Comparison of ENCODE assay signal across 19 cellular contexts in genomic region chr10:128578766-128579165, GRCh38.
DNase-seq lines count a peak whose midpoint lies in the region; ATAC-seq and TF ChIP-seq lines count a peak whose summit lies in the region.
"Had no signal": no experiment of that assay in that cellular context is flagged by ENCODE, and none has a peak within 500 bp of the region (broad histone marks: within the 10 kb centered on the region; RNA-seq: fewer than 3 reads in every experiment).

No MANE protein-coding gene starts in this region.

- peak; percentile 38 for DNase-seq in activated CD4-positive, alpha-beta T cell treated with anti-CD3 and anti-CD28 coated beads, Interleukin-2, amount 10 ng/mL, durations not matched to agents 24 days and 14 days
- DNase-seq in activated CD4-positive, alpha-beta T cell treated with anti-CD3 and anti-CD28 coated beads for 1 hour: no peak
- peak; percentile 85 for DNase-seq in esophagus muscularis mucosa (ENCODE audit: extremely low spot score)
- no peak for DNase-seq in type B pancreatic cell (ENCODE audit: extremely low spot score, unreplicated experiment)
- DNase-seq in occipital lobe (lab: John Stamatoyannopoulos, UW): no peak
- no peak for DNase-seq in nephron progenitor cell
- DNase-seq: AML-193; CD4-positive, alpha-beta memory T cell; DMS153; DMS79; GDM1; HCEC 1CT had no signal

- H3K4me1 Mint-ChIP-seq in activated CD4-positive, alpha-beta T cell treated with anti-CD3 and anti-CD28 coated beads, Interleukin-2, amount 10 ng/mL, durations not matched to agents 24 days and 14 days: no peaks in the 10 kb centered on the region
- H3K4me1 Mint-ChIP-seq in nephron (peaks cover 58% of the 10 kb centered on the region), type B pancreatic cell (ENCODE audit: unreplicated experiment) (peaks cover 45% of the 10 kb centered on the region), nephron progenitor cell (peaks cover 33% of the 10 kb centered on the region)
- H3K4me1 Mint-ChIP-seq: CD14-positive monocyte; CD4-positive, alpha-beta memory T cell had no signal

- H3K36me3 Mint-ChIP-seq in activated CD4-positive, alpha-beta T cell treated with anti-CD3 and anti-CD28 coated beads, Interleukin-2, amount 10 ng/mL, durations not matched to agents 24 days and 14 days (ENCODE audit: low read depth): no peaks in the 10 kb centered on the region
- H3K36me3 Mint-ChIP-seq in nephron (ENCODE audit: low read depth): no peaks in the 10 kb centered on the region
- no peaks in the 10 kb centered on the region for H3K36me3 Mint-ChIP-seq in type B pancreatic cell
- no peaks in the 10 kb centered on the region for H3K36me3 Mint-ChIP-seq in nephron progenitor cell (ENCODE audit: low read depth)
- H3K36me3 Mint-ChIP-seq: CD14-positive monocyte; CD4-positive, alpha-beta memory T cell had no signal

- no peaks in the 10 kb centered on the region for H3K9me3 Mint-ChIP-seq in activated CD4-positive, alpha-beta T cell treated with anti-CD3 and anti-CD28 coated beads, Interleukin-2, amount 10 ng/mL, durations not matched to agents 24 days and 14 days
- H3K9me3 Mint-ChIP-seq in nephron (no peaks in the 10 kb centered on the region), type B pancreatic cell (peaks cover 12% of the 10 kb centered on the region), nephron progenitor cell (no peaks in the 10 kb centered on the region)
- H3K9me3 Mint-ChIP-seq: CD4-positive, alpha-beta memory T cell had no signal

- intact Hi-C loops in activated CD4-positive, alpha-beta T cell treated with anti-CD3 and anti-CD28 coated beads, Interleukin-2, amount 10 ng/mL, durations not matched to agents 24 days and 14 days (cut with micrococcal nuclease): no loop called here
- intact Hi-C loops in esophagus muscularis mucosa (cut with DNase I): no loop called here

- no peaks in the 10 kb centered on the region for H3K4me1 ChIP-seq in esophagus muscularis mucosa
- H3K4me1 ChIP-seq: A549, BLaER1 had no signal

- no peaks in the 10 kb centered on the region for H3K27me3 ChIP-seq in esophagus muscularis mucosa
- H3K27me3 ChIP-seq: BLaER1 had no signal

- no peaks in the 10 kb centered on the region for H3K27me3 Mint-ChIP-seq in activated CD4-positive, alpha-beta T cell treated with anti-CD3 and anti-CD28 coated beads, Interleukin-2, amount 10 ng/mL, durations not matched to agents 24 days and 14 days
- H3K27me3 Mint-ChIP-seq in nephron (ENCODE audit: low read depth) (peaks cover 8% of the 10 kb centered on the region), type B pancreatic cell (peaks cover 46% of the 10 kb centered on the region), nephron progenitor cell (ENCODE audit: low read depth, poor library complexity) (peaks cover 15% of the 10 kb centered on the region)
- H3K27me3 Mint-ChIP-seq: CD4-positive, alpha-beta memory T cell had no signal

- H3K36me3 ChIP-seq in esophagus muscularis mucosa: no peaks in the 10 kb centered on the region
- H3K36me3 ChIP-seq: BLaER1 had no signal

- H3K4me3 ChIP-seq in esophagus muscularis mucosa: no peak overlapping the region
- H3K4me3 ChIP-seq: A549, BLaER1 had no signal

- 95% methylated on average over 5 of the region's 5 CpGs for WGBS in esophagus muscularis mucosa

- no peak for TF ChIP-seq POLR2A in esophagus muscularis mucosa (IDR thresholded peaks at IDR 0.05; ENCODE audit: low read depth)

- no peak for ATAC-seq in HG03095 (IDR thresholded peaks at IDR 0.05; ENCODE audit: unreplicated experiment)
- ATAC-seq: A549, HepG2 had no signal

- no peaks in the 10 kb centered on the region for H3K9me3 ChIP-seq in esophagus muscularis mucosa
- H3K9me3 ChIP-seq: A549, BLaER1 had no signal

- H3K4me3 Mint-ChIP-seq in activated CD4-positive, alpha-beta T cell treated with anti-CD3 and anti-CD28 coated beads, Interleukin-2, amount 10 ng/mL, durations not matched to agents 24 days and 14 days: no peak overlapping the region
- H3K4me3 Mint-ChIP-seq in nephron (no peak overlapping the region), type B pancreatic cell (no peak overlapping the region), nephron progenitor cell (no peak overlapping the region)
- H3K4me3 Mint-ChIP-seq: CD14-positive monocyte; CD4-positive, alpha-beta memory T cell had no signal

- TF ChIP-seq CTCF in esophagus muscularis mucosa (IDR thresholded peaks at IDR 0.05) (no peak), nephron (IDR thresholded peaks at IDR 0.05; ENCODE audit: unreplicated experiment in 3 of 3) (no peak), type B pancreatic cell (conservative IDR thresholded peaks at IDR 0.05) (no peak), nephron progenitor cell (IDR thresholded peaks at IDR 0.05) (no peak)

- TF ChIP-seq EP300 in esophagus muscularis mucosa (IDR thresholded peaks at IDR 0.05): no peak

- no peak overlapping the region for H3K27ac ChIP-seq in esophagus muscularis mucosa (replicated peaks in 1 of 4)
- H3K27ac ChIP-seq: 22Rv1, A549, BLaER1 had no signal

- H3K27ac Mint-ChIP-seq in activated CD4-positive, alpha-beta T cell treated with anti-CD3 and anti-CD28 coated beads, Interleukin-2, amount 10 ng/mL, durations not matched to agents 24 days and 14 days: no peak overlapping the region
- H3K27ac Mint-ChIP-seq in nephron (peak overlapping the region in 2 of 3 experiments; percentile 53 to 60), type B pancreatic cell (peak overlapping the region; percentile 60), nephron progenitor cell (no peak overlapping the region)
- H3K27ac Mint-ChIP-seq: CD14-positive monocyte; CD4-positive, alpha-beta memory T cell had no signal

Comparison
In these comparisons a context has a peak if more than half of its experiments do, and no peak if none do; other contexts are left out.
1. DNase-seq: peak in activated CD4-positive, alpha-beta T cell treated with anti-CD3 and anti-CD28 coated beads, Interleukin-2, amount 10 ng/mL, durations not matched to agents 24 days and 14 days (single experiment) and esophagus muscularis mucosa (single experiment); none in activated CD4-positive, alpha-beta T cell treated with anti-CD3 and anti-CD28 coated beads for 1 hour (single experiment), type B pancreatic cell (single experiment), occipital lobe (single experiment) and nephron progenitor cell (single experiment).
2. H3K27ac Mint-ChIP-seq: peak in nephron (2 of 3) and type B pancreatic cell (single experiment); none in activated CD4-positive, alpha-beta T cell treated with anti-CD3 and anti-CD28 coated beads, Interleukin-2, amount 10 ng/mL, durations not matched to agents 24 days and 14 days (single experiment) and nephron progenitor cell (single experiment).